Comparison of ENCODE assay signal across 8 cellular contexts in genomic region chr16:6081320-6081976, GRCh38.
DNase-seq lines count a peak whose midpoint lies in the region; ATAC-seq and TF ChIP-seq lines count a peak whose summit lies in the region.

No MANE protein-coding gene starts in this region.

- H3K27ac Mint-ChIP-seq in endothelial cell (ENCODE audit: unreplicated experiment) = no peak overlapping the region
- H3K27ac Mint-ChIP-seq in progenitor cell of endocrine pancreas = no peak overlapping the region
- H3K27ac Mint-ChIP-seq in T-helper 17 cell = no peak overlapping the region

- no peaks in the 10 kb centered on the region for H3K36me3 Mint-ChIP-seq in endothelial cell (ENCODE audit: low read depth, unreplicated experiment)
- H3K36me3 Mint-ChIP-seq in progenitor cell of endocrine pancreas (ENCODE audit: insufficient read depth) = no peaks in the 10 kb centered on the region
- no peaks in the 10 kb centered on the region for H3K36me3 Mint-ChIP-seq in T-helper 17 cell (ENCODE audit: low read depth)

- ATAC-seq in T-helper 17 cell = no peak

- H3K9me3 Mint-ChIP-seq in endothelial cell (ENCODE audit: unreplicated experiment) (no peaks in the 10 kb centered on the region), progenitor cell of endocrine pancreas (ENCODE audit: low read depth) (no peaks in the 10 kb centered on the region)

- in situ Hi-C loops in GM13977 (cut with MboI; ENCODE audit: low pct_unique_long_range_greater_than_20kb, low sequenced_read_pairs, unreplicated experiment) = no loop called here

- DNase-seq in CD1c-positive myeloid dendritic cell (ENCODE audit: extremely low spot score) = peak; percentile 26
- DNase-seq in GM13977 (ENCODE audit: low spot score) = peak; percentile 11
- peak; percentile 1 for DNase-seq in OCI-M2 (lab: John Stamatoyannopoulos, UW; ENCODE audit: unreplicated experiment)
- DNase-seq in endothelial cell (ENCODE audit: low spot score) = peak; percentile 64
- DNase-seq in progenitor cell of endocrine pancreas (ENCODE audit: low spot score, unreplicated experiment) = peak; percentile 53
- no peak for DNase-seq in T-helper 17 cell
- no peak for DNase-seq in ureter (ENCODE audit: low spot score)
- no peak for DNase-seq in AG08395 (ENCODE audit: low spot score)

- no peaks in the 10 kb centered on the region for H3K4me1 Mint-ChIP-seq in endothelial cell (ENCODE audit: unreplicated experiment)
- no peaks in the 10 kb centered on the region for H3K4me1 Mint-ChIP-seq in progenitor cell of endocrine pancreas (ENCODE audit: low read depth)
- H3K4me1 Mint-ChIP-seq in T-helper 17 cell = no peaks in the 10 kb centered on the region

- H3K9me3 ChIP-seq in T-helper 17 cell (ENCODE audit: control insufficient read depth, low read length, poor library complexity, severe bottlenecking) = peaks cover 2% of the 10 kb centered on the region

- H3K4me3 Mint-ChIP-seq in endothelial cell (ENCODE audit: unreplicated experiment) (no peak overlapping the region), progenitor cell of endocrine pancreas (ENCODE audit: low read depth) (no peak overlapping the region), T-helper 17 cell (no peak overlapping the region)

- peak; percentile 43 for TF ChIP-seq CTCF in GM13977 (IDR thresholded peaks at IDR 0.05; ENCODE audit: extremely low read depth, insufficient read depth, missing control alignments)
- peak; percentile 90 for TF ChIP-seq CTCF in endothelial cell (IDR thresholded peaks at IDR 0.05; ENCODE audit: unreplicated experiment)
- TF ChIP-seq CTCF in progenitor cell of endocrine pancreas (IDR thresholded peaks at IDR 0.05; ENCODE audit: unreplicated experiment) = peak; percentile 87

- H3K27me3 Mint-ChIP-seq in endothelial cell (ENCODE audit: unreplicated experiment) = peaks cover 5% of the 10 kb centered on the region
- H3K27me3 Mint-ChIP-seq in progenitor cell of endocrine pancreas = peaks cover 14% of the 10 kb centered on the region
- H3K27me3 Mint-ChIP-seq in T-helper 17 cell = no peaks in the 10 kb centered on the region

Comparison
In these comparisons a context has a peak if more than half of its experiments do, and no peak if none do; other contexts are left out.
1. DNase-seq: peak in CD1c-positive myeloid dendritic cell (single experiment), GM13977 (single experiment), OCI-M2 (single experiment), endothelial cell (single experiment) and progenitor cell of endocrine pancreas (single experiment); none in T-helper 17 cell (0 of 3), ureter (single experiment) and AG08395 (single experiment).
2. Peak in every context shown above with its lines, with median percentiles within 50 percentile points of each other: CTCF ChIP-seq.